23 cellular contexts compared by ENCODE assay signal in the genomic region with DNA sequence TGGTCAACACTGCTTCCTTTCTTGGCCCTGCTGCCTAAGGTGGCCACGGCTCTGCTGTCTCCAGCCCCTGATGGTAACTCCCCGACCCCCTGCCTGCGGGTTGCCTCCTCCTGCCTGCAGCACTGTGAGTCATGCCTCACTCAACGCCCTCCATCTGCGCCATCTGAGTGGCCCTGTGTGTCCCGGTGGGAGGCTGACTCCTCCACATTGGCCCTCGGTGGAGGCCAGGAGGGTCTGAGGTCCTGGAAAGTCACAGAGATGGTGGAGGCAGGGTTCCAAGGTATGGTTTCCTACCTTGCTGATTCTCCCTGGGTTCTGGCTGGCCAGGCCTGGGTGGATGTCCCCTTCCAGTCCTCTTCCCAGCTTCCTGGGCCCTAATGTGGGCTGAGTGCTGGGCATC.
DNase-seq lines count a peak whose midpoint lies in the region; ATAC-seq and TF ChIP-seq lines count a peak whose summit lies in the region.
"Had no signal": no experiment of that assay in that cellular context is flagged by ENCODE, and none has a peak within 500 bp of the region (broad histone marks: within the 10 kb centered on the region; RNA-seq: fewer than 3 reads in every experiment).

No MANE protein-coding gene starts in this region.

- no peaks in the 10 kb centered on the region for H3K9me3 ChIP-seq in right atrium auricular region
- H3K9me3 ChIP-seq: BLaER1 treated with 17β-estradiol and CSF1 and Interleukin-3, amounts not matched to agents 10 nM and 100 nM had no signal

- no peak overlapping the region for H3K4me3 Mint-ChIP-seq in stimulated activated naive B cell treated with anti-CD40 and anti-IgM and Interleukin-4, amounts not matched to agents 10 μg/mL and 1 μg/mL and 100 μg/mL, for 72 hours
- no peak overlapping the region for H3K4me3 Mint-ChIP-seq in activated CD4-positive, alpha-beta T cell treated with anti-CD3 and anti-CD28 coated beads for 36 hours
- H3K4me3 Mint-ChIP-seq: CD8-positive, alpha-beta memory T cell had no signal

- no peaks in the 10 kb centered on the region for H3K27me3 ChIP-seq in right atrium auricular region
- H3K27me3 ChIP-seq: BLaER1 treated with 17β-estradiol and CSF1 and Interleukin-3, amounts not matched to agents 10 nM and 100 nM had no signal

- DNase-seq in right atrium auricular region (ENCODE audit: low spot score) (peak; percentile 53), Right ventricle myocardium inferior (ENCODE audit: missing footprints) (no peak), coronary artery (ENCODE audit: low spot score) (peak; percentile 43), left lobe of liver (ENCODE audit: low spot score) (peak; percentile 33)
- DNase-seq in stimulated activated naive B cell treated with anti-CD40 and anti-IgM and Interleukin-4, amounts not matched to agents 10 μg/mL and 1 μg/mL and 100 μg/mL, for 72 hours: no peak
- DNase-seq in activated CD4-positive, alpha-beta T cell treated with anti-CD3 and anti-CD28 coated beads for 36 hours: no peak
- DNase-seq: 8988T; Calu3; CD8-positive, alpha-beta memory T cell; GDM1; KBM-7; NCI-H1092 treated with DMSO at 0.1 percent for 48 hours; NCI-H1436 treated with DMSO at 0.1 percent for 48 hours; NCI-H2029; NCI-H226; NCI-H524; NCI-H774; NK-92 treated with Interleukin-12 subunit alpha and Interleukin-12 subunit beta, amount 100 ng/mL, for 24 hours had no signal

- H3K36me3 Mint-ChIP-seq in stimulated activated naive B cell treated with anti-CD40 and anti-IgM and Interleukin-4, amounts not matched to agents 10 μg/mL and 1 μg/mL and 100 μg/mL, for 72 hours: no peaks in the 10 kb centered on the region
- no peaks in the 10 kb centered on the region for H3K36me3 Mint-ChIP-seq in activated CD4-positive, alpha-beta T cell treated with anti-CD3 and anti-CD28 coated beads for 36 hours (ENCODE audit: low read depth)
- H3K36me3 Mint-ChIP-seq: CD8-positive, alpha-beta memory T cell had no signal

- peak overlapping the region; percentile 9 for H3K27ac Mint-ChIP-seq in stimulated activated naive B cell treated with anti-CD40 and anti-IgM and Interleukin-4, amounts not matched to agents 10 μg/mL and 1 μg/mL and 100 μg/mL, for 72 hours
- H3K27ac Mint-ChIP-seq in activated CD4-positive, alpha-beta T cell treated with anti-CD3 and anti-CD28 coated beads for 36 hours: no peak overlapping the region
- H3K27ac Mint-ChIP-seq: CD8-positive, alpha-beta memory T cell had no signal

- CTCF ChIA-PET in activated CD4-positive, alpha-beta T cell treated with anti-CD3 and anti-CD28 coated beads for 36 hours (lab: Charles Lee): no interaction called here

- POLR2A ChIA-PET in activated CD4-positive, alpha-beta T cell treated with anti-CD3 and anti-CD28 coated beads for 36 hours (lab: Charles Lee): no interaction called here

- no peaks in the 10 kb centered on the region for H3K36me3 ChIP-seq in right atrium auricular region
- H3K36me3 ChIP-seq: BLaER1 treated with 17β-estradiol and CSF1 and Interleukin-3, amounts not matched to agents 10 nM and 100 nM had no signal

- H3K27ac ChIP-seq in right atrium auricular region: no peak overlapping the region
- no peak overlapping the region for H3K27ac ChIP-seq in coronary artery
- H3K27ac ChIP-seq: BLaER1 treated with 17β-estradiol and CSF1 and Interleukin-3, amounts not matched to agents 10 nM and 100 nM; RWPE1 had no signal

- H3K4me1 Mint-ChIP-seq in stimulated activated naive B cell treated with anti-CD40 and anti-IgM and Interleukin-4, amounts not matched to agents 10 μg/mL and 1 μg/mL and 100 μg/mL, for 72 hours: no peaks in the 10 kb centered on the region
- H3K4me1 Mint-ChIP-seq in activated CD4-positive, alpha-beta T cell treated with anti-CD3 and anti-CD28 coated beads for 36 hours: no peaks in the 10 kb centered on the region
- H3K4me1 Mint-ChIP-seq: CD8-positive, alpha-beta memory T cell had no signal

- H3K9me3 Mint-ChIP-seq in stimulated activated naive B cell treated with anti-CD40 and anti-IgM and Interleukin-4, amounts not matched to agents 10 μg/mL and 1 μg/mL and 100 μg/mL, for 72 hours: no peaks in the 10 kb centered on the region
- no peaks in the 10 kb centered on the region for H3K9me3 Mint-ChIP-seq in activated CD4-positive, alpha-beta T cell treated with anti-CD3 and anti-CD28 coated beads for 36 hours (ENCODE audit: low read depth)
- H3K9me3 Mint-ChIP-seq: CD8-positive, alpha-beta memory T cell had no signal

- ATAC-seq in Right ventricle myocardium inferior: no peak
- no peak for ATAC-seq in left lobe of liver
- ATAC-seq in stimulated activated naive B cell treated with anti-CD40 and anti-IgM and Interleukin-4, amounts not matched to agents 10 μg/mL and 1 μg/mL and 100 μg/mL, for 72 hours (replicated peaks): no peak
- no peak for ATAC-seq in HG02981 (IDR thresholded peaks at IDR 0.05; ENCODE audit: unreplicated experiment)
- no peak for ATAC-seq in activated CD4-positive, alpha-beta T cell treated with anti-CD3 and anti-CD28 coated beads for 36 hours
- no peak for ATAC-seq in GM19467 (IDR thresholded peaks at IDR 0.05; ENCODE audit: unreplicated experiment)
- ATAC-seq: HepG2 had no signal

- H3K4me1 ChIP-seq in right atrium auricular region: no peaks in the 10 kb centered on the region

- TF ChIP-seq CTCF in right atrium auricular region (IDR thresholded peaks at IDR 0.05) (no peak), coronary artery (IDR thresholded peaks at IDR 0.05) (no peak)

- peaks cover 0 to 5% of the 10 kb centered on the region in 2 donors for H3K27me3 Mint-ChIP-seq in stimulated activated naive B cell treated with anti-CD40 and anti-IgM and Interleukin-4, amounts not matched to agents 10 μg/mL and 1 μg/mL and 100 μg/mL, for 72 hours
- no peaks in the 10 kb centered on the region for H3K27me3 Mint-ChIP-seq in activated CD4-positive, alpha-beta T cell treated with anti-CD3 and anti-CD28 coated beads for 36 hours

- H3K4me3 ChIP-seq in right atrium auricular region (no peak overlapping the region), coronary artery (no peak overlapping the region)
- H3K4me3 ChIP-seq: BLaER1 treated with 17β-estradiol and CSF1 and Interleukin-3, amounts not matched to agents 10 nM and 100 nM had no signal

- intact Hi-C loops in Right ventricle myocardium inferior (cut with DNase I): no loop called here
- intact Hi-C loops in activated CD4-positive, alpha-beta T cell treated with anti-CD3 and anti-CD28 coated beads for 36 hours (cut with DNase I, micrococcal nuclease): no loop called here

Comparison
In these comparisons a context has a peak if more than half of its experiments do, and no peak if none do; other contexts are left out.
1. DNase-seq: peak in right atrium auricular region (single experiment), coronary artery (single experiment) and left lobe of liver (single experiment); none in Right ventricle myocardium inferior (single experiment), stimulated activated naive B cell treated with anti-CD40 and anti-IgM and Interleukin-4, amounts not matched to agents 10 μg/mL and 1 μg/mL and 100 μg/mL, for 72 hours (single experiment) and activated CD4-positive, alpha-beta T cell treated with anti-CD3 and anti-CD28 coated beads for 36 hours (single experiment).